ENCODE assay signal across 9 cellular contexts in the genomic region with DNA sequence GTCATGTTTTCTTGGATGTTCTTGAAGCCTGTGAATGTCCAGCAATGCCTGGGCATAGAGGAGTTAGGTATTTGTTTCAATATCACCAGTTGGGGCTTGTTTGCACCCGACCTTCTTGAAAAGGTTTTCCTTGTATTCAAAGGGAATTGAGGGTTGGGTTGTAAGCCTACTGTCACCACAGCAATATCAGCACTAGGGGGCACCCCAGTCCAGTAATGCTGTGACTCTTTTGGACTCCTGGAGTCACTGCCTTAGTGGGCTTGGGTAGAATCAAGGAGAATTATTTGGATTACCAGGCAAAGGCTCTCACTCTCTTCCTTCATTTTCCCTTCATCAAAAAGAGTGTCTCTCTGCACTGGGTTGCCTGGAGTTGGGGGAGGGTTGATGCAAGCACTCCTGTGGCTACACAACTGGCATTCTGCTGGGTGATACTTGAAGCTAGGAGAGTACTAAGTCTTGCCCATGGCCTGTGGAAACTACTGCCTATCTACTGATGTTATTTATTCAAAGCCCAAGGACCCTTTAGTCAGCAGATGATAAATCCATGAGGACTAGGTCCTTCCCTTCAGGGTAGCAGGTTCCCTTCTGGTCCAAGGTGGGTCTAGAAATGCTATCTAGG. TPM values are rescaled to one million over a fixed set of nuclear protein-coding genes. Genes with fewer than 3 reads are reported as not detected.
A peak's percentile ranks its signal among the peaks of the same experiment; 100 is the strongest.
DNase-seq lines count a peak whose midpoint lies in the region; ATAC-seq and TF ChIP-seq lines count a peak whose summit lies in the region.
"Had no signal": no experiment of that assay in that cellular context is flagged by ENCODE, and none has a peak within 500 bp of the region (broad histone marks: within the 10 kb centered on the region; RNA-seq: fewer than 3 reads in every experiment).

No MANE protein-coding gene starts in this region.

- no peaks in the 10 kb centered on the region for H3K9me3 ChIP-seq in iPS DF 6.9 (ENCODE audit: control insufficient read depth, insufficient read depth, low read length)

- no peaks in the 10 kb centered on the region for H3K27me3 ChIP-seq in iPS DF 6.9 (ENCODE audit: control insufficient read depth, insufficient read depth, low read length)

- no peak overlapping the region for H3K27ac Mint-ChIP-seq in stimulated activated memory B cell treated with anti-CD40 and anti-IgM and Interleukin-4, amounts not matched to agents 10 μg/mL and 1 μg/mL and 100 μg/mL, for 72 hours

- ATAC-seq in stimulated activated memory B cell treated with anti-CD40 and anti-IgM and Interleukin-4, amounts not matched to agents 10 μg/mL and 1 μg/mL and 100 μg/mL, for 72 hours, result peak; percentile 67

- H3K4me3 ChIP-seq in iPS DF 6.9 (ENCODE audit: low read length) (no peak overlapping the region), coronary artery (no peak overlapping the region)
- H3K4me3 ChIP-seq: skin epidermis had no signal

- H3K9me3 Mint-ChIP-seq in stimulated activated memory B cell treated with anti-CD40 and anti-IgM and Interleukin-4, amounts not matched to agents 10 μg/mL and 1 μg/mL and 100 μg/mL, for 72 hours, result peaks cover 10% of the 10 kb centered on the region

- no peaks in the 10 kb centered on the region for H3K4me1 Mint-ChIP-seq in stimulated activated memory B cell treated with anti-CD40 and anti-IgM and Interleukin-4, amounts not matched to agents 10 μg/mL and 1 μg/mL and 100 μg/mL, for 72 hours

- no peak overlapping the region for H3K27ac ChIP-seq in iPS DF 6.9 (ENCODE audit: low read length)
- no peak overlapping the region for H3K27ac ChIP-seq in coronary artery
- H3K27ac ChIP-seq: skin epidermis had no signal

- TF ChIP-seq CTCF in coronary artery (IDR thresholded peaks at IDR 0.05), result no peak

- H3K27me3 Mint-ChIP-seq in stimulated activated memory B cell treated with anti-CD40 and anti-IgM and Interleukin-4, amounts not matched to agents 10 μg/mL and 1 μg/mL and 100 μg/mL, for 72 hours, result peaks cover 42% of the 10 kb centered on the region

- in situ Hi-C loops in G401 (cut with HindIII; ENCODE audit: low sequenced_read_pairs), result no loop called here

- 0 out of 2 replicates have a peak, but pooled peaks cover 1% of the 10 kb centered on the region for H3K4me1 ChIP-seq in iPS DF 6.9 (ENCODE audit: control insufficient read depth, insufficient read depth, low read length)

- DNase-seq in DMS 273 (lab: John Stamatoyannopoulos, UW; ENCODE audit: unreplicated experiment) (peak; percentile 33), DMS 273 treated with DMSO at 0.1 percent for 48 hours (lab: John Stamatoyannopoulos, UW) (no peak), NCI-H1105 (lab: John Stamatoyannopoulos, UW) (peak; percentile 22), activated T-cell treated with anti-CD3 and anti-CD28 coated beads for 48 hours (ENCODE audit: low read depth) (peak; percentile 32), iPS DF 6.9 (ENCODE audit: low read depth, low spot score) (peak; percentile 63), G401 (ENCODE audit: low spot score) (no peak), coronary artery (ENCODE audit: low spot score) (no peak)

- H3K36me3 ChIP-seq in iPS DF 6.9 (ENCODE audit: control insufficient read depth, insufficient read depth, low read length), result no peaks in the 10 kb centered on the region

- H3K36me3 Mint-ChIP-seq in stimulated activated memory B cell treated with anti-CD40 and anti-IgM and Interleukin-4, amounts not matched to agents 10 μg/mL and 1 μg/mL and 100 μg/mL, for 72 hours, result peaks cover 15% of the 10 kb centered on the region

- WGBS in iPS DF 6.9 (ENCODE audit: insufficient coverage, insufficient read length), result no CpG with 5 or more reads among the region's 1 CpG

- H3K4me3 Mint-ChIP-seq in stimulated activated memory B cell treated with anti-CD40 and anti-IgM and Interleukin-4, amounts not matched to agents 10 μg/mL and 1 μg/mL and 100 μg/mL, for 72 hours, result no peak overlapping the region

RNA-seq across cellular contexts. Expression of a gene that starts 34.5 kb away (rescaled TPM):
- not detected in 2 replicates for total RNA-seq in G401 (2014; rRNA removed; shearing (Covaris generic))

RNA-seq across cellular contexts. Expression of a gene that starts 44.8 kb away (rescaled TPM):
- not detected in 2 replicates for total RNA-seq in G401 (2014; rRNA removed; shearing (Covaris generic))

RNA-seq across cellular contexts. Expression of a gene that starts 47.7 kb away (rescaled TPM):
- not detected in 2 replicates for total RNA-seq in G401 (2014; rRNA removed; shearing (Covaris generic))

Comparison
In these comparisons a context has a peak if more than half of its experiments do, and no peak if none do; other contexts are left out.
1. DNase-seq: peak in DMS 273 (single experiment), NCI-H1105 (single experiment), activated T-cell treated with anti-CD3 and anti-CD28 coated beads for 48 hours (single experiment) and iPS DF 6.9 (single experiment); none in DMS 273 treated with DMSO at 0.1 percent for 48 hours (single experiment), G401 (single experiment) and coronary artery (single experiment).